Comparison of ENCODE assay signal across 27 cellular contexts in genomic region chr17:33940769-33941168, GRCh38.
"Had no signal": no experiment of that assay in that cellular context is flagged by ENCODE, and none has a peak within 500 bp of the region (broad histone marks: within the 10 kb centered on the region; RNA-seq: fewer than 3 reads in every experiment).

No MANE protein-coding gene starts in this region.

- H3K36me3 ChIP-seq: cardiac muscle cell, gastroesophageal sphincter, left lung, ovary, sigmoid colon, tibial nerve had no signal

- H3K4me2 ChIP-seq: smooth muscle cell had no signal

- H3K36me3 Mint-ChIP-seq: activated CD8-positive, alpha-beta memory T cell treated with anti-CD3 and anti-CD28 coated beads, Interleukin-2, amount 10 ng/mL, durations not matched to agents 7 days and 5 days; activated naive CD4-positive, alpha-beta T cell treated with anti-CD3 and anti-CD28 coated beads, Interleukin-2, amount 50 U/mL, for 72 hours; naive B cell; stimulated activated memory B cell treated with anti-CD40 and anti-IgM and Interleukin-4, amounts not matched to agents 10 μg/mL and 1 μg/mL and 100 μg/mL, for 72 hours; WTC11 had no signal

- DNase-seq: activated CD8-positive, alpha-beta memory T cell treated with anti-CD3 and anti-CD28 coated beads, Interleukin-2, amount 10 ng/mL, durations not matched to agents 7 days and 5 days; activated CD8-positive, alpha-beta T cell treated with anti-CD3 and anti-CD28 coated beads, Interleukin-2, amount 10 ng/mL, durations not matched to agents 7 days and 5 days; activated naive CD4-positive, alpha-beta T cell; activated T-cell treated with anti-CD3 and anti-CD28 coated beads, Interleukin-2, amount 50 U/mL, for 72 hours; effector memory CD8-positive, alpha-beta T cell; hypothalamus; kidney glomerular epithelial cell; left lung; naive B cell; nephron progenitor cell; ovary; sigmoid colon; stimulated activated CD4-positive, alpha-beta T cell treated with anti-CD3 and anti-CD28 coated beads, Interleukin-1b, Interleukin-23, amount 100 ng/mL, for 48 hours; stimulated activated CD4-positive, alpha-beta T cell treated with anti-CD3 and anti-CD28 coated beads, Interleukin-4, amount 100 ng/mL, for 4 hours; stimulated activated CD8-positive, alpha-beta memory T cell treated with anti-CD3 and anti-CD28 coated beads, Interleukin-4, amount 100 ng/mL, for 48 hours; T-helper 2 cell had no signal

- H3K27ac ChIP-seq: body of pancreas, cardiac muscle cell, coronary artery, gastroesophageal sphincter, left lung, ovary, sigmoid colon, tibial nerve had no signal

- H3K4me3 Mint-ChIP-seq: activated CD8-positive, alpha-beta memory T cell treated with anti-CD3 and anti-CD28 coated beads, Interleukin-2, amount 10 ng/mL, durations not matched to agents 7 days and 5 days; activated CD8-positive, alpha-beta T cell treated with anti-CD3 and anti-CD28 coated beads, Interleukin-2, amount 10 ng/mL, durations not matched to agents 7 days and 5 days; activated T-cell treated with anti-CD3 and anti-CD28 coated beads, Interleukin-2, amount 50 U/mL, for 72 hours; effector memory CD8-positive, alpha-beta T cell; nephron progenitor cell; stimulated activated memory B cell treated with anti-CD40 and anti-IgM and Interleukin-4, amounts not matched to agents 10 μg/mL and 1 μg/mL and 100 μg/mL, for 72 hours; WTC11 had no signal

- H3K27me3 ChIP-seq: body of pancreas, ovary, tibial nerve had no signal

- H3K27me3 Mint-ChIP-seq: stimulated activated memory B cell treated with anti-CD40 and anti-IgM and Interleukin-4, amounts not matched to agents 10 μg/mL and 1 μg/mL and 100 μg/mL, for 72 hours had no signal

- ATAC-seq: activated CD8-positive, alpha-beta memory T cell treated with anti-CD3 and anti-CD28 coated beads, Interleukin-2, amount 10 ng/mL, durations not matched to agents 7 days and 5 days; activated CD8-positive, alpha-beta T cell treated with anti-CD3 and anti-CD28 coated beads, Interleukin-2, amount 10 ng/mL, durations not matched to agents 7 days and 5 days; activated naive CD4-positive, alpha-beta T cell treated with anti-CD3 and anti-CD28 coated beads, Interleukin-2, amount 50 U/mL, for 72 hours; activated T-cell treated with anti-CD3 and anti-CD28 coated beads, Interleukin-2, amount 50 U/mL, for 72 hours; body of pancreas; effector memory CD8-positive, alpha-beta T cell; gastroesophageal sphincter; left lung; stimulated activated memory B cell treated with anti-CD40 and anti-IgM and Interleukin-4, amounts not matched to agents 10 μg/mL and 1 μg/mL and 100 μg/mL, for 72 hours; WTC11 had no signal

- H3K4me3 ChIP-seq: body of pancreas, cardiac muscle cell, coronary artery, gastroesophageal sphincter, left lung, ovary, sigmoid colon, smooth muscle cell, tibial nerve had no signal

- H3K9me3 ChIP-seq: body of pancreas, gastroesophageal sphincter, left lung, ovary, sigmoid colon, tibial nerve had no signal

- FAIRE-seq: endothelial cell of umbilical vein had no signal

- H3K27ac Mint-ChIP-seq: activated CD8-positive, alpha-beta memory T cell treated with anti-CD3 and anti-CD28 coated beads, Interleukin-2, amount 10 ng/mL, durations not matched to agents 7 days and 5 days; activated CD8-positive, alpha-beta T cell treated with anti-CD3 and anti-CD28 coated beads, Interleukin-2, amount 10 ng/mL, durations not matched to agents 7 days and 5 days; activated naive CD4-positive, alpha-beta T cell treated with anti-CD3 and anti-CD28 coated beads, Interleukin-2, amount 50 U/mL, for 72 hours; activated T-cell treated with anti-CD3 and anti-CD28 coated beads, Interleukin-2, amount 50 U/mL, for 72 hours; effector memory CD8-positive, alpha-beta T cell; nephron progenitor cell; progenitor cell of endocrine pancreas; stimulated activated memory B cell treated with anti-CD40 and anti-IgM and Interleukin-4, amounts not matched to agents 10 μg/mL and 1 μg/mL and 100 μg/mL, for 72 hours; WTC11 had no signal

- H3K9me3 Mint-ChIP-seq: activated naive CD4-positive, alpha-beta T cell treated with anti-CD3 and anti-CD28 coated beads, Interleukin-2, amount 50 U/mL, for 72 hours; activated T-cell treated with anti-CD3 and anti-CD28 coated beads, Interleukin-2, amount 50 U/mL, for 72 hours; effector memory CD8-positive, alpha-beta T cell; naive B cell; nephron progenitor cell; stimulated activated memory B cell treated with anti-CD40 and anti-IgM and Interleukin-4, amounts not matched to agents 10 μg/mL and 1 μg/mL and 100 μg/mL, for 72 hours; WTC11 had no signal

- H3K4me1 Mint-ChIP-seq: activated CD8-positive, alpha-beta memory T cell treated with anti-CD3 and anti-CD28 coated beads, Interleukin-2, amount 10 ng/mL, durations not matched to agents 7 days and 5 days; naive B cell; stimulated activated memory B cell treated with anti-CD40 and anti-IgM and Interleukin-4, amounts not matched to agents 10 μg/mL and 1 μg/mL and 100 μg/mL, for 72 hours had no signal

- H3K4me1 ChIP-seq: gastroesophageal sphincter, left lung, tibial nerve had no signal
